In the genomic region with DNA sequence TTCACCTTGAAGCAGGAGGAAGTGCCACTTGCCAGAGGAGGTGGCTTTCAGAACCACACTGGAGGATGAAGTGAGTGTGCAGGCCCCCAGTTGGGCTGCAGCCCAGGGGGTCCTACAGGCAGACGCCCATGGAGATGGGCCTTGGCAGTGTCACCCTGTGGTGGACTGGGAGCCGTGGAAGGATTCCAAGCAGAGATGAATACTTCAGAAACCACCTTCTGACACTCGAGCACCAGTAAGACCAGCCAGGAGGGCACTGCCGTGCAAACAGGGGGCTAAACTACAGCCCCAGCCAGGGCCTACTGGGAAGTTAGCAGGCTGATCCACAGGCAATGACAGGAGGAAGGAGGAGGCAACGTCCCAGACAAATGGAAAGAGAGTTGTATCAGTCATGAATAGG, we compare ENCODE assay signal across 14 cellular contexts. TPM values are rescaled to one million over a fixed set of nuclear protein-coding genes. Genes with fewer than 3 reads are reported as not detected.
DNase-seq lines count a peak whose midpoint lies in the region; ATAC-seq, FAIRE-seq and TF ChIP-seq lines count a peak whose summit lies in the region.
"Had no signal": no experiment of that assay in that cellular context is flagged by ENCODE, and none has a peak within 500 bp of the region (broad histone marks: within the 10 kb centered on the region; RNA-seq: fewer than 3 reads in every experiment).

No MANE protein-coding gene starts in this region.

- no peak for TF ChIP-seq EP300 in stomach (IDR thresholded peaks at IDR 0.05)

- 79 to 82% (median 82%) methylated on average over 5 of the region's 5 CpGs for WGBS in stomach, 5 donors

- no peaks in the 10 kb centered on the region for H3K9me3 Mint-ChIP-seq in HFFc6
- no peaks in the 10 kb centered on the region for H3K9me3 Mint-ChIP-seq in mesothelial cell of epicardium

- peaks cover 55 to 82% (median 67%) of the 10 kb centered on the region in 4 donors for H3K4me1 ChIP-seq in stomach

- no peaks in the 10 kb centered on the region for H3K9me3 ChIP-seq in stomach
- H3K9me3 ChIP-seq: MG63, prostate gland had no signal

- FAIRE-seq in urothelium cell line (lab: Jason Lieb, UNC): no peak
- FAIRE-seq: endothelial cell of umbilical vein had no signal

- no peak for TF ChIP-seq CTCF in HFFc6 (IDR thresholded peaks at IDR 0.05)
- TF ChIP-seq CTCF in mesothelial cell of epicardium (IDR thresholded peaks at IDR 0.05; ENCODE audit: unreplicated experiment): no peak
- no peak for TF ChIP-seq CTCF in stomach (IDR thresholded peaks at IDR 0.05)

- peak overlapping the region; percentile 91 for H3K27ac Mint-ChIP-seq in HFFc6
- H3K27ac Mint-ChIP-seq in mesothelial cell of epicardium: peak overlapping the region; percentile 39

- H3K27ac ChIP-seq in angular gyrus (ENCODE audit: low read depth, low read length) (peak overlapping the region; percentile 22), stomach (peak overlapping the region in 3 of 5 donors; percentile 42 to 79 (median 78))
- H3K27ac ChIP-seq: C4-2B, prostate gland, WERI-Rb-1 had no signal

- intact Hi-C loops in stomach (cut with DNase I; ENCODE audit: low total_unique reads): no loop called here

- H3K27me3 ChIP-seq in stomach: no peaks in the 10 kb centered on the region
- H3K27me3 ChIP-seq: MG63 had no signal

- ATAC-seq in HG03108 (IDR thresholded peaks at IDR 0.05; ENCODE audit: unreplicated experiment) (no peak), HG02981 (IDR thresholded peaks at IDR 0.05; ENCODE audit: unreplicated experiment) (no peak)

- H3K4me3 Mint-ChIP-seq in HFFc6 (peak overlapping the region; percentile 84), mesothelial cell of epicardium (no peak overlapping the region)

- DNase-seq in HFFc6 (no peak), mesothelial cell of epicardium (ENCODE audit: low spot score in 2 of 2, unreplicated experiment in 2 of 2) (no peak), stomach (no peak), urothelium cell line (ENCODE audit: low spot score) (no peak)
- DNase-seq: H7; MG63; stimulated activated CD4-positive, alpha-beta T cell treated with anti-CD3 and anti-CD28 coated beads, Interleukin-2, amount 100 ng/mL, for 24 hours; WERI-Rb-1 had no signal

- H3K36me3 Mint-ChIP-seq in HFFc6 (ENCODE audit: low read depth) (peaks cover 47% of the 10 kb centered on the region), mesothelial cell of epicardium (peaks cover 4% of the 10 kb centered on the region)

- H3K4me3 ChIP-seq in stomach: no peak overlapping the region
- H3K4me3 ChIP-seq: MG63, prostate gland had no signal

- H3K4me1 Mint-ChIP-seq in HFFc6 (ENCODE audit: low read depth) (peaks cover 95% of the 10 kb centered on the region), mesothelial cell of epicardium (peaks cover 85% of the 10 kb centered on the region)

- no peaks in the 10 kb centered on the region; the same call in 1 of the 2 replicates for H3K27me3 Mint-ChIP-seq in HFFc6 (ENCODE audit: insufficient read depth)
- H3K27me3 Mint-ChIP-seq in mesothelial cell of epicardium (ENCODE audit: low read depth): no peaks in the 10 kb centered on the region

- H3K36me3 ChIP-seq in stomach: no peaks in the 10 kb centered on the region
- H3K36me3 ChIP-seq: MG63, prostate gland had no signal

- no peak for TF ChIP-seq POLR2A in stomach (IDR thresholded peaks at IDR 0.05)

RNA-seq across cellular contexts. Expression of a gene that starts 55.4 kb away (rescaled TPM):
- 10 to 100 TPM; 31.6 to 42.2 (median 33.8) TPM for total RNA-seq in HFFc6 (2021; fragmentation: NEBNext Ultra II Directional; extraction: Animal tissue kit (Norgen Biotek cat#: 25700))
- total RNA-seq in mesothelial cell of epicardium (137 to 140 TPM (median 138 TPM) in 3 replicates), stomach (100 to 1,000 TPM in 2 of 5 donors, 10 to 100 TPM in 3; 15.2 to 147 (median 53.8) TPM)
- 10 to 100 TPM; 18.9 to 33.9 (median 26.0) TPM for polyA plus RNA-seq in stomach
